22 cellular contexts compared by ENCODE assay signal in the genomic region with DNA sequence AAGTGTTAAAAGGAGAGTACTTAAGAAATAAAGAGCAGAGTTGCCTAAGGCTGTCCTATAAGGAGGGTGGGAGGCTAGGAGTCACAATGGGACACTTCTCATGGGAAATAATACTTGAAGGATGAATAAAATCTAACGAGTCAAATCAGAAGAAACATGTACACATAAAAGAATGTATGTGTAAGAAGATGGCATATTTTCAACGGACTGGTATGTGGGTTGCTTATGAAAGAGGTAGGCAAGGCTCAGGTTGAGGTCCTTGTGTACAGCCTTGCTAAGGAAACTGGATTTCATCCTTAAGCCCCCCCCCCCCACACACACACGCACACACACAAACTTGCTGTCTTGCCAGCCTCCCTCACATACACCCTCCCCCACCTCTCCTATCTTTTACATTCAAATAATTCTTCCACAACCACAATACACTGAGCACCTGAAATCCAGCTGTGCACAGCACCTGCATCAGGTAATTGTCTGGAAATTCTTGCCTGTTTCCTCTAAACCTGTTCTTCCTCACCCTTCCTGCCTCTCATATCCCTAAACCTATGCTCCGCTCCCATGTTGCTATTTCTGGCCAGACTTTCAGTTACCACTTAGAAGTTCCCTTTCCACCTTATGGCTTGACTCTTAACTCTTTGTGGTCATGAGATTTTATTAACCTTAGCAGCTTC.
"Had no signal": no experiment of that assay in that cellular context is flagged by ENCODE, and none has a peak within 500 bp of the region (broad histone marks: within the 10 kb centered on the region; RNA-seq: fewer than 3 reads in every experiment).

No MANE protein-coding gene starts in this region.

- H3K4me3 Mint-ChIP-seq: activated T-cell treated with anti-CD3 and anti-CD28 coated beads, Interleukin-2, amount 50 U/mL, for 72 hours; natural killer cell treated with Interleukin-12 subunit alpha and Interleukin-12 subunit beta and Interleukin-15 and Interleukin-18, amount 100 ng/mL, for 72 hours; stimulated activated memory B cell treated with anti-CD40 and anti-IgM and Interleukin-4, amounts not matched to agents 10 μg/mL and 1 μg/mL and 100 μg/mL, for 72 hours; T-cell had no signal

- H3K27ac ChIP-seq: epithelial cell of prostate, foreskin keratinocyte, hepatocyte, spleen, thoracic aorta had no signal

- H3K36me3 Mint-ChIP-seq: natural killer cell treated with Interleukin-12 subunit alpha and Interleukin-12 subunit beta and Interleukin-15 and Interleukin-18, amount 100 ng/mL, for 72 hours; stimulated activated memory B cell treated with anti-CD40 and anti-IgM and Interleukin-4, amounts not matched to agents 10 μg/mL and 1 μg/mL and 100 μg/mL, for 72 hours; T-cell had no signal

- H3K79me2 ChIP-seq: hepatocyte had no signal

- H3K4me2 ChIP-seq: hepatocyte had no signal

- H3K36me3 ChIP-seq: lower lobe of right lung, spleen, thoracic aorta had no signal

- ATAC-seq: activated T-cell treated with anti-CD3 and anti-CD28 coated beads, Interleukin-2, amount 50 U/mL, for 72 hours; foreskin keratinocyte; natural killer cell treated with Interleukin-12 subunit alpha and Interleukin-12 subunit beta and Interleukin-15 and Interleukin-18, amount 100 ng/mL, for 72 hours; stimulated activated memory B cell treated with anti-CD40 and anti-IgM and Interleukin-4, amounts not matched to agents 10 μg/mL and 1 μg/mL and 100 μg/mL, for 72 hours; T-cell had no signal

- DNase-seq: activated CD4-positive, CD25-positive, alpha-beta regulatory T cell treated with anti-CD3 and anti-CD28 coated beads, Interleukin-2, amount 50 U/mL, for 72 hours; activated CD8-positive, alpha-beta memory T cell treated with anti-CD3 and anti-CD28 coated beads for 24 hours; activated CD8-positive, alpha-beta memory T cell treated with anti-CD3 and anti-CD28 coated beads, Interleukin-2, amount 50 U/mL, for 48 hours; activated effector memory CD4-positive, alpha-beta T cell treated with anti-CD3 and anti-CD28 coated beads, Interleukin-2, amount 50 U/mL, for 16 hours; activated naive CD4-positive, alpha-beta T cell treated with anti-CD3 and anti-CD28 coated beads, Interleukin-2, amount 50 U/mL, for 16 hours; activated T-cell treated with anti-CD3 and anti-CD28 coated beads, Interleukin-2, amount 50 U/mL, for 72 hours; amniotic stem cell; foreskin keratinocyte; islet precursor cell; lower lobe of right lung; nucleus accumbens; retina; spleen; stimulated activated CD4-positive, alpha-beta T cell treated with anti-CD3 and anti-CD28 coated beads, Interleukin-4, amount 100 ng/mL, for 4 hours; T-cell; T1000 had no signal

- H3K4me3 ChIP-seq: hepatocyte, lower lobe of right lung, spleen, thoracic aorta had no signal

- H3K4me1 Mint-ChIP-seq: stimulated activated memory B cell treated with anti-CD40 and anti-IgM and Interleukin-4, amounts not matched to agents 10 μg/mL and 1 μg/mL and 100 μg/mL, for 72 hours had no signal

- H3K4me1 ChIP-seq: foreskin keratinocyte, lower lobe of right lung, spleen had no signal

- H3K9me3 ChIP-seq: lower lobe of right lung, spleen, thoracic aorta had no signal

- H3K27me3 Mint-ChIP-seq: stimulated activated memory B cell treated with anti-CD40 and anti-IgM and Interleukin-4, amounts not matched to agents 10 μg/mL and 1 μg/mL and 100 μg/mL, for 72 hours; T-cell had no signal

- H3K27ac Mint-ChIP-seq: activated T-cell treated with anti-CD3 and anti-CD28 coated beads, Interleukin-2, amount 50 U/mL, for 72 hours; natural killer cell treated with Interleukin-12 subunit alpha and Interleukin-12 subunit beta and Interleukin-15 and Interleukin-18, amount 100 ng/mL, for 72 hours; stimulated activated memory B cell treated with anti-CD40 and anti-IgM and Interleukin-4, amounts not matched to agents 10 μg/mL and 1 μg/mL and 100 μg/mL, for 72 hours; T-cell had no signal

- H3K27me3 ChIP-seq: dorsolateral prefrontal cortex, foreskin keratinocyte had no signal

- H3K9me3 Mint-ChIP-seq: activated T-cell treated with anti-CD3 and anti-CD28 coated beads, Interleukin-2, amount 50 U/mL, for 72 hours; natural killer cell treated with Interleukin-12 subunit alpha and Interleukin-12 subunit beta and Interleukin-15 and Interleukin-18, amount 100 ng/mL, for 72 hours; stimulated activated memory B cell treated with anti-CD40 and anti-IgM and Interleukin-4, amounts not matched to agents 10 μg/mL and 1 μg/mL and 100 μg/mL, for 72 hours; T-cell had no signal

- H2AFZ ChIP-seq: hepatocyte had no signal
